In the genomic region with DNA sequence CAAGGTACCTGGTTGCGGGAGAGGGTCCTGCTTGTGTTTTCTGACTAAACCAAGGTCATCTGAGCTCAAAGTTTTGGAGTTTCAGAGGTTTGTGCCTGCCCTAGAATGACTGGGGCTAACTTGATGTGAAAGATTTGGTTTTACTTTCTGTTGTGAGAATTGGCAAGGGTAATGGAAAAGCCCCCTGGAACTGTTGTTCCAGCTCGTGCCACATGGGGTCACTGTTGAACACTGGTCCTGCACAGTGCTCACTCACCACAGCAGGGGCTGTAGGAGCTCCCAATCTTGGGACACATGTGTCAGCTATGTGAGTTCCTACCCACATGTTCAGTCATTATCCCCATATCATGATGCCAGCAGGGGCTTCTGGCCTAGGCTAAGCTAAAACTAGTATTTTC, we compare ENCODE assay signal across 1 cellular context.
TF ChIP-seq lines count a peak whose summit lies in the region.

No MANE protein-coding gene starts in this region.

TF ChIP-seq in liver, 16 proteins besides CTCF, POLR2A, EP300 and RAD21 (continued from another document):
- TF ChIP-seq, protein P1, sequence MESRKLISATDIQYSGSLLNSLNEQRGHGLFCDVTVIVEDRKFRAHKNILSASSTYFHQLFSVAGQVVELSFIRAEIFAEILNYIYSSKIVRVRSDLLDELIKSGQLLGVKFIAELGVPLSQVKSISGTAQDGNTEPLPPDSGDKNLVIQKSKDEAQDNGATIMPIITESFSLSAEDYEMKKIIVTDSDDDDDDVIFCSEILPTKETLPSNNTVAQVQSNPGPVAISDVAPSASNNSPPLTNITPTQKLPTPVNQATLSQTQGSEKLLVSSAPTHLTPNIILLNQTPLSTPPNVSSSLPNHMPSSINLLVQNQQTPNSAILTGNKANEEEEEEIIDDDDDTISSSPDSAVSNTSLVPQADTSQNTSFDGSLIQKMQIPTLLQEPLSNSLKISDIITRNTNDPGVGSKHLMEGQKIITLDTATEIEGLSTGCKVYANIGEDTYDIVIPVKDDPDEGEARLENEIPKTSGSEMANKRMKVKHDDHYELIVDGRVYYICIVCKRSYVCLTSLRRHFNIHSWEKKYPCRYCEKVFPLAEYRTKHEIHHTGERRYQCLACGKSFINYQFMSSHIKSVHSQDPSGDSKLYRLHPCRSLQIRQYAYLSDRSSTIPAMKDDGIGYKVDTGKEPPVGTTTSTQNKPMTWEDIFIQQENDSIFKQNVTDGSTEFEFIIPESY (IDR thresholded peaks at IDR 0.05): no peak
- TF ChIP-seq FOXA1 (IDR thresholded peaks at IDR 0.05) (no peak), SP1 (IDR thresholded peaks at IDR 0.05) (no peak), YY1 (IDR thresholded peaks at IDR 0.05) (no peak), HNF4G (IDR thresholded peaks at IDR 0.05) (no peak), HNF4A (conservative IDR thresholded peaks at IDR 0.05) (no peak), GABPA (IDR thresholded peaks at IDR 0.05 in 1 of 2, conservative IDR thresholded peaks at IDR 0.05 in 1 of 2) (no peak), FOXA2 (IDR thresholded peaks at IDR 0.05) (no peak), EGR1 (IDR thresholded peaks at IDR 0.05; ENCODE audit: low read depth in 2 of 2) (no peak)
- TF ChIP-seq, protein P2, sequence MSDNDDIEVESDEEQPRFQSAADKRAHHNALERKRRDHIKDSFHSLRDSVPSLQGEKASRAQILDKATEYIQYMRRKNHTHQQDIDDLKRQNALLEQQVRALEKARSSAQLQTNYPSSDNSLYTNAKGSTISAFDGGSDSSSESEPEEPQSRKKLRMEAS (IDR thresholded peaks at IDR 0.05): no peak
- TF ChIP-seq, protein P3, sequence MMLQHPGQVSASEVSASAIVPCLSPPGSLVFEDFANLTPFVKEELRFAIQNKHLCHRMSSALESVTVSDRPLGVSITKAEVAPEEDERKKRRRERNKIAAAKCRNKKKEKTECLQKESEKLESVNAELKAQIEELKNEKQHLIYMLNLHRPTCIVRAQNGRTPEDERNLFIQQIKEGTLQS (IDR thresholded peaks at IDR 0.05): no peak
TF ChIP-seq in liver: peak in this region for 0.
